1 cellular context compared by ENCODE assay signal in the genomic region with DNA sequence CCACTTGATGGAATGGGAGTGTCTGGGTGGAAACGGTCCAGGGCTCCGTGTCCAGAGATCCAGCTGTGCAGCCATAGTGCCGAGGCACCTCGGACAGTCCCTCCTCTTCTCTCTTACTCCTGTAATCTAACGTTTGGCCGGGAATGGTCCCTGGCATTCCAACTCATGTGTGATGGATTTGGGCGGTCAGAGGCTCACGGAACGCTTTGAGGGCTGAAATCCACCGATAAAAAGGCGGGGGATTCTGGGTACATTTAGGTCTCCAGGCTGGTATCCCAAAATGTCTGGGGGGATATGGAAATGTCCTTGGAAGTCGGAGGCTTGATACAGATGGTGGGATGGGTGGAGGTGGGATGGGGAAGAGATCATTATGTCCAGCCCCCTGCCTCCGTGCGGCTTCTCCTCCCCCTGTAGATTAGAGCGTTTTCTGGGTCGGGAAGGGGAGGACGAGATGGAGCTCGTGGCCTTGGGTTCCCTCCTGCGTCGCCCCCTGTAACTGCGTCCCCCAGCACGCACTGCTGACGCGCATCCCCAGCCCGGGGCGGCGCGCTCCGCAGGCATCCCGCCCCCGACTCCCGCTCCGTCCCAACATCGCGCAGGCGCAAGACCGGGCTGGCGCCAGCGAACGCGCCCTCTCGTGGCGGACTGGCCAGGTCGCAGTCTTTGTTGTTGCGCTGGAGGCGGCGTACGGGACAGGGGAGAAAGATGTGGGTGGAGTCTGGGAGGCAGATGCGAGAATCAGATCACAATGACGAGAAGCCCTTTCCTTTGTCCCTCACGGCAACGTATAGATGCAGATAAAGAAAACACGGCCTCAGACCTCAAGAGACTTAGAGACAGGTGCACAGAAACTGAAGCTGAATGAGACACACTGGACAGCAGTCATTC.
TF ChIP-seq lines count a peak whose summit lies in the region.

No MANE protein-coding gene starts in this region.

TF ChIP-seq in HepG2, 621 proteins besides CTCF, POLR2A, EP300 and RAD21 (continued from another document and continues in another):
- TF ChIP-seq ZNF234 (CRISPR knock-in tag; conservative IDR thresholded peaks at IDR 0.05) (no peak; the same call in 1 of the 2 replicates), SNAPC2 (CRISPR knock-in tag; IDR thresholded peaks at IDR 0.05) (no peak), ZNF773 (CRISPR knock-in tag; IDR thresholded peaks at IDR 0.05; ENCODE audit: borderline replicate concordance) (no peak), EEA1 (CRISPR knock-in tag; IDR thresholded peaks at IDR 0.05; ENCODE audit: borderline replicate concordance) (no peak), TGIF2 (CRISPR knock-in tag; IDR thresholded peaks at IDR 0.05) (0 out of 2 replicates have a peak, but pooled peaks have one; percentile 44), AKAP8 (CRISPR knock-in tag; IDR thresholded peaks at IDR 0.05) (no peak), ARNT2 (CRISPR knock-in tag; IDR thresholded peaks at IDR 0.05; ENCODE audit: low read depth) (no peak), ZNF292 (CRISPR knock-in tag; IDR thresholded peaks at IDR 0.05; ENCODE audit: borderline replicate concordance, low read depth) (no peak), ZNF546 (CRISPR knock-in tag; conservative IDR thresholded peaks at IDR 0.05) (no peak), MAZ (IDR thresholded peaks at IDR 0.05; ENCODE audit: borderline replicate concordance, low read depth, low read length) (0 out of 2 replicates have a peak, but pooled peaks have one; percentile 48), MAZ (CRISPR knock-in tag; IDR thresholded peaks at IDR 0.05; ENCODE audit: low read depth) (peak; percentile 77; the same call in 1 of the 2 replicates), ZNF775 (CRISPR knock-in tag; IDR thresholded peaks at IDR 0.05; ENCODE audit: borderline replicate concordance) (no peak), THYN1 (CRISPR knock-in tag; IDR thresholded peaks at IDR 0.05; ENCODE audit: borderline replicate concordance, low read depth) (no peak), ISX (CRISPR knock-in tag; conservative IDR thresholded peaks at IDR 0.05) (no peak), HNRNPH1 (optimal IDR thresholded peaks at IDR 0.05; ENCODE audit: low read depth, low read length) (no peak), IRF2 (CRISPR knock-in tag; IDR thresholded peaks at IDR 0.05) (peak; percentile 87), IKZF1 (IDR thresholded peaks at IDR 0.05) (no peak), AHR (CRISPR knock-in tag; IDR thresholded peaks at IDR 0.05) (0 out of 2 replicates have a peak, but pooled peaks have one; percentile 30), BCL6 (CRISPR knock-in tag; IDR thresholded peaks at IDR 0.05) (peak; percentile 62), TAF15 (IDR thresholded peaks at IDR 0.05; ENCODE audit: low read depth, low read length, poor library complexity, severe bottlenecking) (peak; percentile 55), ARNTL (CRISPR knock-in tag; IDR thresholded peaks at IDR 0.05) (peak; percentile 58; the same call in 1 of the 2 replicates), TBP (CRISPR knock-in tag; IDR thresholded peaks at IDR 0.05) (no peak), ZNF672 (CRISPR knock-in tag; IDR thresholded peaks at IDR 0.05) (peak; percentile 99), SNAI1 (CRISPR knock-in tag; IDR thresholded peaks at IDR 0.05; ENCODE audit: borderline replicate concordance) (no peak), ZNF282 (IDR thresholded peaks at IDR 0.05; ENCODE audit: partially characterized antibody) (no peak), ZNF501 (CRISPR knock-in tag; IDR thresholded peaks at IDR 0.05) (peak; percentile 88), SKI (IDR thresholded peaks at IDR 0.05; ENCODE audit: partially characterized antibody) (peak; percentile 30), MATR3 (CRISPR knock-in tag; IDR thresholded peaks at IDR 0.05) (no peak), ZNF616 (CRISPR knock-in tag; IDR thresholded peaks at IDR 0.05; ENCODE audit: low read depth) (no peak), NR2F6 (IDR thresholded peaks at IDR 0.05) (no peak), NR2F6 (CRISPR knock-in tag; IDR thresholded peaks at IDR 0.05) (peak; percentile 41; the same call in 1 of the 2 replicates)
- TF ChIP-seq, protein P1, sequence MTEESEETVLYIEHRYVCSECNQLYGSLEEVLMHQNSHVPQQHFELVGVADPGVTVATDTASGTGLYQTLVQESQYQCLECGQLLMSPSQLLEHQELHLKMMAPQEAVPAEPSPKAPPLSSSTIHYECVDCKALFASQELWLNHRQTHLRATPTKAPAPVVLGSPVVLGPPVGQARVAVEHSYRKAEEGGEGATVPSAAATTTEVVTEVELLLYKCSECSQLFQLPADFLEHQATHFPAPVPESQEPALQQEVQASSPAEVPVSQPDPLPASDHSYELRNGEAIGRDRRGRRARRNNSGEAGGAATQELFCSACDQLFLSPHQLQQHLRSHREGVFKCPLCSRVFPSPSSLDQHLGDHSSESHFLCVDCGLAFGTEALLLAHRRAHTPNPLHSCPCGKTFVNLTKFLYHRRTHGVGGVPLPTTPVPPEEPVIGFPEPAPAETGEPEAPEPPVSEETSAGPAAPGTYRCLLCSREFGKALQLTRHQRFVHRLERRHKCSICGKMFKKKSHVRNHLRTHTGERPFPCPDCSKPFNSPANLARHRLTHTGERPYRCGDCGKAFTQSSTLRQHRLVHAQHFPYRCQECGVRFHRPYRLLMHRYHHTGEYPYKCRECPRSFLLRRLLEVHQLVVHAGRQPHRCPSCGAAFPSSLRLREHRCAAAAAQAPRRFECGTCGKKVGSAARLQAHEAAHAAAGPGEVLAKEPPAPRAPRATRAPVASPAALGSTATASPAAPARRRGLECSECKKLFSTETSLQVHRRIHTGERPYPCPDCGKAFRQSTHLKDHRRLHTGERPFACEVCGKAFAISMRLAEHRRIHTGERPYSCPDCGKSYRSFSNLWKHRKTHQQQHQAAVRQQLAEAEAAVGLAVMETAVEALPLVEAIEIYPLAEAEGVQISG (CRISPR knock-in tag; IDR thresholded peaks at IDR 0.05) = peak; percentile 60
- TF ChIP-seq, protein P2, sequence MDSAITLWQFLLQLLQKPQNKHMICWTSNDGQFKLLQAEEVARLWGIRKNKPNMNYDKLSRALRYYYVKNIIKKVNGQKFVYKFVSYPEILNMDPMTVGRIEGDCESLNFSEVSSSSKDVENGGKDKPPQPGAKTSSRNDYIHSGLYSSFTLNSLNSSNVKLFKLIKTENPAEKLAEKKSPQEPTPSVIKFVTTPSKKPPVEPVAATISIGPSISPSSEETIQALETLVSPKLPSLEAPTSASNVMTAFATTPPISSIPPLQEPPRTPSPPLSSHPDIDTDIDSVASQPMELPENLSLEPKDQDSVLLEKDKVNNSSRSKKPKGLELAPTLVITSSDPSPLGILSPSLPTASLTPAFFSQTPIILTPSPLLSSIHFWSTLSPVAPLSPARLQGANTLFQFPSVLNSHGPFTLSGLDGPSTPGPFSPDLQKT (CRISPR knock-in tag; IDR thresholded peaks at IDR 0.05; ENCODE audit: borderline replicate concordance) = no peak
- TF ChIP-seq, protein P3, sequence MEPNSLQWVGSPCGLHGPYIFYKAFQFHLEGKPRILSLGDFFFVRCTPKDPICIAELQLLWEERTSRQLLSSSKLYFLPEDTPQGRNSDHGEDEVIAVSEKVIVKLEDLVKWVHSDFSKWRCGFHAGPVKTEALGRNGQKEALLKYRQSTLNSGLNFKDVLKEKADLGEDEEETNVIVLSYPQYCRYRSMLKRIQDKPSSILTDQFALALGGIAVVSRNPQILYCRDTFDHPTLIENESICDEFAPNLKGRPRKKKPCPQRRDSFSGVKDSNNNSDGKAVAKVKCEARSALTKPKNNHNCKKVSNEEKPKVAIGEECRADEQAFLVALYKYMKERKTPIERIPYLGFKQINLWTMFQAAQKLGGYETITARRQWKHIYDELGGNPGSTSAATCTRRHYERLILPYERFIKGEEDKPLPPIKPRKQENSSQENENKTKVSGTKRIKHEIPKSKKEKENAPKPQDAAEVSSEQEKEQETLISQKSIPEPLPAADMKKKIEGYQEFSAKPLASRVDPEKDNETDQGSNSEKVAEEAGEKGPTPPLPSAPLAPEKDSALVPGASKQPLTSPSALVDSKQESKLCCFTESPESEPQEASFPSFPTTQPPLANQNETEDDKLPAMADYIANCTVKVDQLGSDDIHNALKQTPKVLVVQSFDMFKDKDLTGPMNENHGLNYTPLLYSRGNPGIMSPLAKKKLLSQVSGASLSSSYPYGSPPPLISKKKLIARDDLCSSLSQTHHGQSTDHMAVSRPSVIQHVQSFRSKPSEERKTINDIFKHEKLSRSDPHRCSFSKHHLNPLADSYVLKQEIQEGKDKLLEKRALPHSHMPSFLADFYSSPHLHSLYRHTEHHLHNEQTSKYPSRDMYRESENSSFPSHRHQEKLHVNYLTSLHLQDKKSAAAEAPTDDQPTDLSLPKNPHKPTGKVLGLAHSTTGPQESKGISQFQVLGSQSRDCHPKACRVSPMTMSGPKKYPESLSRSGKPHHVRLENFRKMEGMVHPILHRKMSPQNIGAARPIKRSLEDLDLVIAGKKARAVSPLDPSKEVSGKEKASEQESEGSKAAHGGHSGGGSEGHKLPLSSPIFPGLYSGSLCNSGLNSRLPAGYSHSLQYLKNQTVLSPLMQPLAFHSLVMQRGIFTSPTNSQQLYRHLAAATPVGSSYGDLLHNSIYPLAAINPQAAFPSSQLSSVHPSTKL (CRISPR knock-in tag; IDR thresholded peaks at IDR 0.05) = peak; percentile 60; the same call in 1 of the 2 replicates
- TF ChIP-seq, protein P4, sequence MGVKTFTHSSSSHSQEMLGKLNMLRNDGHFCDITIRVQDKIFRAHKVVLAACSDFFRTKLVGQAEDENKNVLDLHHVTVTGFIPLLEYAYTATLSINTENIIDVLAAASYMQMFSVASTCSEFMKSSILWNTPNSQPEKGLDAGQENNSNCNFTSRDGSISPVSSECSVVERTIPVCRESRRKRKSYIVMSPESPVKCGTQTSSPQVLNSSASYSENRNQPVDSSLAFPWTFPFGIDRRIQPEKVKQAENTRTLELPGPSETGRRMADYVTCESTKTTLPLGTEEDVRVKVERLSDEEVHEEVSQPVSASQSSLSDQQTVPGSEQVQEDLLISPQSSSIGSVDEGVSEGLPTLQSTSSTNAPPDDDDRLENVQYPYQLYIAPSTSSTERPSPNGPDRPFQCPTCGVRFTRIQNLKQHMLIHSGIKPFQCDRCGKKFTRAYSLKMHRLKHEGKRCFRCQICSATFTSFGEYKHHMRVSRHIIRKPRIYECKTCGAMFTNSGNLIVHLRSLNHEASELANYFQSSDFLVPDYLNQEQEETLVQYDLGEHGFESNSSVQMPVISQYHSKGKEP (CRISPR knock-in tag; IDR thresholded peaks at IDR 0.05) = no peak; the same call in 1 of the 2 replicates
- TF ChIP-seq, protein P5, sequence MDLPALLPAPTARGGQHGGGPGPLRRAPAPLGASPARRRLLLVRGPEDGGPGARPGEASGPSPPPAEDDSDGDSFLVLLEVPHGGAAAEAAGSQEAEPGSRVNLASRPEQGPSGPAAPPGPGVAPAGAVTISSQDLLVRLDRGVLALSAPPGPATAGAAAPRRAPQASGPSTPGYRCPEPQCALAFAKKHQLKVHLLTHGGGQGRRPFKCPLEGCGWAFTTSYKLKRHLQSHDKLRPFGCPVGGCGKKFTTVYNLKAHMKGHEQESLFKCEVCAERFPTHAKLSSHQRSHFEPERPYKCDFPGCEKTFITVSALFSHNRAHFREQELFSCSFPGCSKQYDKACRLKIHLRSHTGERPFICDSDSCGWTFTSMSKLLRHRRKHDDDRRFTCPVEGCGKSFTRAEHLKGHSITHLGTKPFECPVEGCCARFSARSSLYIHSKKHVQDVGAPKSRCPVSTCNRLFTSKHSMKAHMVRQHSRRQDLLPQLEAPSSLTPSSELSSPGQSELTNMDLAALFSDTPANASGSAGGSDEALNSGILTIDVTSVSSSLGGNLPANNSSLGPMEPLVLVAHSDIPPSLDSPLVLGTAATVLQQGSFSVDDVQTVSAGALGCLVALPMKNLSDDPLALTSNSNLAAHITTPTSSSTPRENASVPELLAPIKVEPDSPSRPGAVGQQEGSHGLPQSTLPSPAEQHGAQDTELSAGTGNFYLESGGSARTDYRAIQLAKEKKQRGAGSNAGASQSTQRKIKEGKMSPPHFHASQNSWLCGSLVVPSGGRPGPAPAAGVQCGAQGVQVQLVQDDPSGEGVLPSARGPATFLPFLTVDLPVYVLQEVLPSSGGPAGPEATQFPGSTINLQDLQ (CRISPR knock-in tag; IDR thresholded peaks at IDR 0.05) = no peak
- TF ChIP-seq, protein P6, sequence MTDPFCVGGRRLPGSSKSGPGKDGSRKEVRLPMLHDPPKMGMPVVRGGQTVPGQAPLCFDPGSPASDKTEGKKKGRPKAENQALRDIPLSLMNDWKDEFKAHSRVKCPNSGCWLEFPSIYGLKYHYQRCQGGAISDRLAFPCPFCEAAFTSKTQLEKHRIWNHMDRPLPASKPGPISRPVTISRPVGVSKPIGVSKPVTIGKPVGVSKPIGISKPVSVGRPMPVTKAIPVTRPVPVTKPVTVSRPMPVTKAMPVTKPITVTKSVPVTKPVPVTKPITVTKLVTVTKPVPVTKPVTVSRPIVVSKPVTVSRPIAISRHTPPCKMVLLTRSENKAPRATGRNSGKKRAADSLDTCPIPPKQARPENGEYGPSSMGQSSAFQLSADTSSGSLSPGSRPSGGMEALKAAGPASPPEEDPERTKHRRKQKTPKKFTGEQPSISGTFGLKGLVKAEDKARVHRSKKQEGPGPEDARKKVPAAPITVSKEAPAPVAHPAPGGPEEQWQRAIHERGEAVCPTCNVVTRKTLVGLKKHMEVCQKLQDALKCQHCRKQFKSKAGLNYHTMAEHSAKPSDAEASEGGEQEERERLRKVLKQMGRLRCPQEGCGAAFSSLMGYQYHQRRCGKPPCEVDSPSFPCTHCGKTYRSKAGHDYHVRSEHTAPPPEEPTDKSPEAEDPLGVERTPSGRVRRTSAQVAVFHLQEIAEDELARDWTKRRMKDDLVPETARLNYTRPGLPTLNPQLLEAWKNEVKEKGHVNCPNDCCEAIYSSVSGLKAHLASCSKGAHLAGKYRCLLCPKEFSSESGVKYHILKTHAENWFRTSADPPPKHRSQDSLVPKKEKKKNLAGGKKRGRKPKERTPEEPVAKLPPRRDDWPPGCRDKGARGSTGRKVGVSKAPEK (CRISPR knock-in tag; IDR thresholded peaks at IDR 0.05; ENCODE audit: borderline replicate concordance) = no peak
- TF ChIP-seq, protein P7, sequence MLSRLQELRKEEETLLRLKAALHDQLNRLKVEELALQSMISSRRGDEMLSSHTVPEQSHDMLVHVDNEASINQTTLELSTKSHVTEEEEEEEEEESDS (CRISPR knock-in tag; IDR thresholded peaks at IDR 0.05; ENCODE audit: borderline replicate concordance) = no peak
- TF ChIP-seq, protein P8, sequence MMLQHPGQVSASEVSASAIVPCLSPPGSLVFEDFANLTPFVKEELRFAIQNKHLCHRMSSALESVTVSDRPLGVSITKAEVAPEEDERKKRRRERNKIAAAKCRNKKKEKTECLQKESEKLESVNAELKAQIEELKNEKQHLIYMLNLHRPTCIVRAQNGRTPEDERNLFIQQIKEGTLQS (CRISPR knock-in tag; IDR thresholded peaks at IDR 0.05) = 0 out of 2 replicates have a peak, but pooled peaks have one; percentile 26
- TF ChIP-seq, protein P9, sequence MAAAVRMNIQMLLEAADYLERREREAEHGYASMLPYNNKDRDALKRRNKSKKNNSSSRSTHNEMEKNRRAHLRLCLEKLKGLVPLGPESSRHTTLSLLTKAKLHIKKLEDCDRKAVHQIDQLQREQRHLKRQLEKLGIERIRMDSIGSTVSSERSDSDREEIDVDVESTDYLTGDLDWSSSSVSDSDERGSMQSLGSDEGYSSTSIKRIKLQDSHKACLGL (CRISPR knock-in tag; IDR thresholded peaks at IDR 0.05) = no peak; the same call in 1 of the 2 replicates
- TF ChIP-seq, protein P10, sequence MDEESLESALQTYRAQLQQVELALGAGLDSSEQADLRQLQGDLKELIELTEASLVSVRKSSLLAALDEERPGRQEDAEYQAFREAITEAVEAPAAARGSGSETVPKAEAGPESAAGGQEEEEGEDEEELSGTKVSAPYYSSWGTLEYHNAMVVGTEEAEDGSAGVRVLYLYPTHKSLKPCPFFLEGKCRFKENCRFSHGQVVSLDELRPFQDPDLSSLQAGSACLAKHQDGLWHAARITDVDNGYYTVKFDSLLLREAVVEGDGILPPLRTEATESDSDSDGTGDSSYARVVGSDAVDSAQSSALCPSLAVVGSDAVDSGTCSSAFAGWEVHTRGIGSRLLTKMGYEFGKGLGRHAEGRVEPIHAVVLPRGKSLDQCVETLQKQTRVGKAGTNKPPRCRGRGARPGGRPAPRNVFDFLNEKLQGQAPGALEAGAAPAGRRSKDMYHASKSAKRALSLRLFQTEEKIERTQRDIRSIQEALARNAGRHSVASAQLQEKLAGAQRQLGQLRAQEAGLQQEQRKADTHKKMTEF (CRISPR knock-in tag; IDR thresholded peaks at IDR 0.05) = peak; percentile 66
